Comparison of ENCODE assay signal across 17 cellular contexts in genomic region chr1:5947978-5948680, GRCh38.
"Had no signal": no experiment of that assay in that cellular context is flagged by ENCODE, and none has a peak within 500 bp of the region (broad histone marks: within the 10 kb centered on the region; RNA-seq: fewer than 3 reads in every experiment).

No MANE protein-coding gene starts in this region.

- DNase-seq: activated CD4-positive, alpha-beta T cell treated with anti-CD3 and anti-CD28 coated beads for 48 hours; activated gamma-delta T cell treated with Interleukin-2 at 50 U/mL for 16 hours; activated naive CD8-positive, alpha-beta T cell treated with anti-CD3 and anti-CD28 coated beads, Interleukin-2, amount 10 ng/mL, durations not matched to agents 7 days and 5 days; activated T-cell treated with anti-CD3 and anti-CD28 coated beads, Interleukin-2, amount 50 U/mL, for 1 hour; anterior cingulate cortex; foreskin melanocyte; kidney; retina; stimulated activated CD4-positive, alpha-beta T cell treated with anti-CD3 and anti-CD28 coated beads, Interleukin-15, amount 100 ng/mL, for 24 hours; stimulated activated CD4-positive, alpha-beta T cell treated with anti-CD3 and anti-CD28 coated beads, Interleukin-4, amount 100 ng/mL, for 24 hours; stimulated activated naive CD8-positive, alpha-beta T cell treated with anti-CD3 and anti-CD28 coated beads, Interleukin-15, amount 100 ng/mL, for 72 hours had no signal

- H3K27ac Mint-ChIP-seq: activated naive CD8-positive, alpha-beta T cell treated with anti-CD3 and anti-CD28 coated beads, Interleukin-2, amount 10 ng/mL, durations not matched to agents 7 days and 5 days; WTC11 had no signal

- ATAC-seq: SK-N-SH treated with all-trans-retinoic acid at 6 μM for 48 hours; stimulated activated naive CD8-positive, alpha-beta T cell treated with anti-CD3 and anti-CD28 coated beads, Interleukin-15, amount 100 ng/mL, for 72 hours; WTC11 had no signal

- H3K36me3 ChIP-seq: breast epithelium had no signal

- H3K9me3 Mint-ChIP-seq: activated naive CD8-positive, alpha-beta T cell treated with anti-CD3 and anti-CD28 coated beads, Interleukin-2, amount 10 ng/mL, durations not matched to agents 7 days and 5 days; neural crest cell; stimulated activated naive CD8-positive, alpha-beta T cell treated with anti-CD3 and anti-CD28 coated beads, Interleukin-15, amount 100 ng/mL, for 72 hours; WTC11 had no signal

- H3K9ac ChIP-seq: parathyroid adenoma had no signal

- H3K4me1 ChIP-seq: breast epithelium, parathyroid adenoma had no signal

- H3K27me3 Mint-ChIP-seq: activated naive CD8-positive, alpha-beta T cell treated with anti-CD3 and anti-CD28 coated beads, Interleukin-2, amount 10 ng/mL, durations not matched to agents 7 days and 5 days; stimulated activated naive CD8-positive, alpha-beta T cell treated with anti-CD3 and anti-CD28 coated beads, Interleukin-15, amount 100 ng/mL, for 72 hours had no signal

- H3K27ac ChIP-seq: breast epithelium, parathyroid adenoma, thoracic aorta had no signal

- H3K36me3 Mint-ChIP-seq: WTC11 had no signal

- H3K4me1 Mint-ChIP-seq: activated naive CD8-positive, alpha-beta T cell treated with anti-CD3 and anti-CD28 coated beads, Interleukin-2, amount 10 ng/mL, durations not matched to agents 7 days and 5 days; neural crest cell; stimulated activated naive CD8-positive, alpha-beta T cell treated with anti-CD3 and anti-CD28 coated beads, Interleukin-15, amount 100 ng/mL, for 72 hours; WTC11 had no signal

- H2AFZ ChIP-seq: parathyroid adenoma had no signal

- H3K27me3 ChIP-seq: breast epithelium had no signal

- H3K9me3 ChIP-seq: breast epithelium, thoracic aorta had no signal

- H3K4me3 ChIP-seq: breast epithelium, thoracic aorta had no signal

- H3K4me3 Mint-ChIP-seq: activated naive CD8-positive, alpha-beta T cell treated with anti-CD3 and anti-CD28 coated beads, Interleukin-2, amount 10 ng/mL, durations not matched to agents 7 days and 5 days; neural crest cell; stimulated activated naive CD8-positive, alpha-beta T cell treated with anti-CD3 and anti-CD28 coated beads, Interleukin-15, amount 100 ng/mL, for 72 hours; WTC11 had no signal
